8 cellular contexts compared by ENCODE assay signal in genomic region chr11:18012314-18012905, GRCh38. TPM values are rescaled to one million over a fixed set of nuclear protein-coding genes. Genes with fewer than 3 reads are reported as not detected.
DNase-seq lines count a peak whose midpoint lies in the region; ATAC-seq and TF ChIP-seq lines count a peak whose summit lies in the region.

No MANE protein-coding gene starts in this region.

- 4 to 11% methylated on average over 9 to 31 of the region's 39 CpGs for WGBS in lower leg skin, 2 donors

- peak; percentile 73 for DNase-seq in activated CD8-positive, alpha-beta memory T cell treated with anti-CD3 and anti-CD28 coated beads for 24 hours
- DNase-seq in activated CD8-positive, alpha-beta memory T cell treated with anti-CD3 and anti-CD28 coated beads, Interleukin-2, amount 50 U/mL, for 48 hours = no peak
- DNase-seq in dermis blood vessel endothelial cell (peak; percentile 35), lower leg skin (ENCODE audit: low spot score in 2 of 2) (peak in 1 of 2 donors; percentile 17), NCI-H2196 (lab: John Stamatoyannopoulos, UW; ENCODE audit: unreplicated experiment) (no peak)
- DNase-seq in stimulated activated naive CD8-positive, alpha-beta T cell treated with anti-CD3 and anti-CD28 coated beads, Interleukin-15, amount 100 ng/mL, for 72 hours = peak in 1 of 2 donors; percentile 23

- H3K27ac ChIP-seq in SU-DHL-6 (ENCODE audit: low read depth, low read length) = peak overlapping the region; percentile 75

- H3K4me3 ChIP-seq in SU-DHL-6 (ENCODE audit: insufficient read depth, low read length, poor library complexity, severe bottlenecking) = peak overlapping the region; percentile 63
- peak overlapping the region; percentile 86 for H3K4me3 ChIP-seq in lower leg skin (ENCODE audit: low read depth, poor library complexity, severe bottlenecking)

- H3F3A ChIP-seq in SU-DHL-6 (ENCODE audit: insufficient read depth) = peaks cover 26% of the 10 kb centered on the region

- TF ChIP-seq CTCF in SU-DHL-6 (IDR thresholded peaks at IDR 0.05; ENCODE audit: insufficient read depth, low read length, poor library complexity, severe bottlenecking) (no peak), lower leg skin (IDR thresholded peaks at IDR 0.05) (no peak)

- no peaks in the 10 kb centered on the region for H3K9me3 ChIP-seq in SU-DHL-6 (ENCODE audit: insufficient read depth, low read length)

- H3K4me1 Mint-ChIP-seq in stimulated activated naive CD8-positive, alpha-beta T cell treated with anti-CD3 and anti-CD28 coated beads, Interleukin-15, amount 100 ng/mL, for 72 hours = peaks cover 47% of the 10 kb centered on the region

- ATAC-seq in HG03280 (IDR thresholded peaks at IDR 0.05; ENCODE audit: unreplicated experiment) = peak; percentile 3
- peak; percentile 19 for ATAC-seq in stimulated activated naive CD8-positive, alpha-beta T cell treated with anti-CD3 and anti-CD28 coated beads, Interleukin-15, amount 100 ng/mL, for 72 hours

- H3K4me3 Mint-ChIP-seq in stimulated activated naive CD8-positive, alpha-beta T cell treated with anti-CD3 and anti-CD28 coated beads, Interleukin-15, amount 100 ng/mL, for 72 hours = peak overlapping the region; percentile 94 to 98

- H3K27ac Mint-ChIP-seq in stimulated activated naive CD8-positive, alpha-beta T cell treated with anti-CD3 and anti-CD28 coated beads, Interleukin-15, amount 100 ng/mL, for 72 hours = peak overlapping the region; percentile 36 to 43

- peak overlapping the region; percentile 70 for H3K4me2 ChIP-seq in SU-DHL-6 (ENCODE audit: low read depth, low read length, poor library complexity, severe bottlenecking)

- no peak for TF ChIP-seq POLR2A in lower leg skin (IDR thresholded peaks at IDR 0.05)

- no peaks in the 10 kb centered on the region for H4K20me1 ChIP-seq in SU-DHL-6 (ENCODE audit: low read depth, low read length)

- H3K9me2 ChIP-seq in SU-DHL-6 (replicated peaks; ENCODE audit: insufficient read depth, low read length) = no peaks in the 10 kb centered on the region

- H3K9ac ChIP-seq in SU-DHL-6 (ENCODE audit: low read length) = peak overlapping the region; percentile 86

- intact Hi-C loops in lower leg skin (cut with DNase I; ENCODE audit: low total_unique reads) = no loop called here

- no peaks in the 10 kb centered on the region for H3K9me3 Mint-ChIP-seq in stimulated activated naive CD8-positive, alpha-beta T cell treated with anti-CD3 and anti-CD28 coated beads, Interleukin-15, amount 100 ng/mL, for 72 hours

- no peaks in the 10 kb centered on the region for H3K27me3 ChIP-seq in SU-DHL-6 (ENCODE audit: low read length)

- no peaks in the 10 kb centered on the region for H3K27me3 Mint-ChIP-seq in stimulated activated naive CD8-positive, alpha-beta T cell treated with anti-CD3 and anti-CD28 coated beads, Interleukin-15, amount 100 ng/mL, for 72 hours

- peaks cover 36% of the 10 kb centered on the region for H3K79me2 ChIP-seq in SU-DHL-6 (ENCODE audit: insufficient read depth, low read length)

- H2AFZ ChIP-seq in SU-DHL-6 (ENCODE audit: low read depth, low read length, severe bottlenecking) = peak overlapping the region; percentile 84

- H3K36me3 ChIP-seq in SU-DHL-6 (ENCODE audit: low read length) = no peaks in the 10 kb centered on the region

RNA-seq across cellular contexts. Expression of gene SERGEF, which starts 0.4 kb away (rescaled TPM):
- total RNA-seq in dermis blood vessel endothelial cell = 17.0 and 18.4 TPM in 2 replicates
- 10 to 100 TPM; 17.1 to 39.3 (median 33.1) TPM for total RNA-seq in lower leg skin

RNA-seq across cellular contexts. Expression of gene TPH1, which starts 33.7 kb away (rescaled TPM):
- under 0.01 TPM in 1 of 2 replicates, not detected in the other for total RNA-seq in dermis blood vessel endothelial cell
- 1 to 10 TPM in 2 of 4 donors, under 1 TPM in 2; 0.04 to 1.9 (median 0.76) TPM for total RNA-seq in lower leg skin

Comparison
In these comparisons a context has a peak if more than half of its experiments do, and no peak if none do; other contexts are left out.
1. DNase-seq: peak in activated CD8-positive, alpha-beta memory T cell treated with anti-CD3 and anti-CD28 coated beads for 24 hours (single experiment) and dermis blood vessel endothelial cell (single experiment); none in activated CD8-positive, alpha-beta memory T cell treated with anti-CD3 and anti-CD28 coated beads, Interleukin-2, amount 50 U/mL, for 48 hours (single experiment) and NCI-H2196 (single experiment).